In genomic region chr15:48975713-48976419, GRCh38 we compare ENCODE assay signal across 8 cellular contexts. TPM values are rescaled to one million over a fixed set of nuclear protein-coding genes. Genes with fewer than 3 reads are reported as not detected.
DNase-seq lines count a peak whose midpoint lies in the region; ATAC-seq, FAIRE-seq and TF ChIP-seq lines count a peak whose summit lies in the region.

No MANE protein-coding gene starts in this region.

- peaks cover 0 to 2% of the 10 kb centered on the region in 2 donors for H3K4me1 ChIP-seq in kidney (ENCODE audit: control insufficient read depth in 1 of 2, insufficient read depth in 1 of 2, low read depth in 1 of 2, low read length in 2 of 2)

- intact Hi-C loops in kidney (cut with DNase I), result no loop called here

- peak overlapping the region; percentile 58 to 59 for H3K4me3 ChIP-seq in kidney (ENCODE audit: low read length in 2 of 2)

- peak overlapping the region; percentile 19 to 67 for H3K9ac ChIP-seq in kidney (ENCODE audit: low read length in 2 of 2)

- no peak for FAIRE-seq in kidney (lab: Jason Lieb, UNC)

- ATAC-seq in GM18508 (IDR thresholded peaks at IDR 0.05; ENCODE audit: insufficient read depth, unreplicated experiment) (peak; percentile 47), HG03045 (IDR thresholded peaks at IDR 0.05; ENCODE audit: unreplicated experiment) (peak; percentile 95)

- H3K36me3 ChIP-seq in kidney (ENCODE audit: control insufficient read depth in 1 of 2, insufficient read depth in 2 of 2, low read length in 2 of 2), result no peaks in the 10 kb centered on the region

- DNase-seq in NCI-H2171 (lab: John Stamatoyannopoulos, UW) (peak; percentile 82), kidney (peak; percentile 91)
- peak; percentile 52 to 56 (median 54) for DNase-seq in activated CD4-positive, CD25-positive, alpha-beta regulatory T cell (lab: John Stamatoyannopoulos, UW)
- DNase-seq in central memory CD4-positive, alpha-beta T cell, result peak; percentile 64
- peak; percentile 64 to 72 (median 66) for DNase-seq in stimulated activated CD4-positive, alpha-beta T cell treated with anti-CD3 and anti-CD28 coated beads, Interleukin-12 subunit alpha, Interleukin-12 subunit beta, amount 100 ng/mL, for 48 hours (ENCODE audit: low read depth in 2 of 3, low spot score in 1 of 3)

- TF ChIP-seq CTCF in 22Rv1 (IDR thresholded peaks at IDR 0.05) (peak; percentile 98), kidney (IDR thresholded peaks at IDR 0.05; ENCODE audit: borderline replicate concordance, extremely low read depth, insufficient read depth) (peak; percentile 76)

- no peak overlapping the region for H3K27ac ChIP-seq in 22Rv1
- no peak overlapping the region for H3K27ac ChIP-seq in kidney (ENCODE audit: low read depth in 2 of 2, low read length in 2 of 2)

- no peaks in the 10 kb centered on the region for H3K9me3 ChIP-seq in kidney (ENCODE audit: control insufficient read depth in 1 of 2, low read length in 2 of 2)

RNA-seq across cellular contexts. Expression of gene SHC4, which starts 12.1 kb away (rescaled TPM):
- total RNA-seq in kidney, result 0.50 TPM
- 0.47 TPM for polyA plus RNA-seq in kidney (ENCODE audit: insufficient read depth, low read depth, low replicate concordance)
